Comparison of ENCODE assay signal across 1 cellular context in genomic region chr4:68797048-68797447, GRCh38.
TF ChIP-seq lines count a peak whose summit lies in the region.

No MANE protein-coding gene starts in this region.

TF ChIP-seq in liver, 16 proteins besides CTCF, POLR2A, EP300 and RAD21 (continued from another document):
- TF ChIP-seq, protein P1, sequence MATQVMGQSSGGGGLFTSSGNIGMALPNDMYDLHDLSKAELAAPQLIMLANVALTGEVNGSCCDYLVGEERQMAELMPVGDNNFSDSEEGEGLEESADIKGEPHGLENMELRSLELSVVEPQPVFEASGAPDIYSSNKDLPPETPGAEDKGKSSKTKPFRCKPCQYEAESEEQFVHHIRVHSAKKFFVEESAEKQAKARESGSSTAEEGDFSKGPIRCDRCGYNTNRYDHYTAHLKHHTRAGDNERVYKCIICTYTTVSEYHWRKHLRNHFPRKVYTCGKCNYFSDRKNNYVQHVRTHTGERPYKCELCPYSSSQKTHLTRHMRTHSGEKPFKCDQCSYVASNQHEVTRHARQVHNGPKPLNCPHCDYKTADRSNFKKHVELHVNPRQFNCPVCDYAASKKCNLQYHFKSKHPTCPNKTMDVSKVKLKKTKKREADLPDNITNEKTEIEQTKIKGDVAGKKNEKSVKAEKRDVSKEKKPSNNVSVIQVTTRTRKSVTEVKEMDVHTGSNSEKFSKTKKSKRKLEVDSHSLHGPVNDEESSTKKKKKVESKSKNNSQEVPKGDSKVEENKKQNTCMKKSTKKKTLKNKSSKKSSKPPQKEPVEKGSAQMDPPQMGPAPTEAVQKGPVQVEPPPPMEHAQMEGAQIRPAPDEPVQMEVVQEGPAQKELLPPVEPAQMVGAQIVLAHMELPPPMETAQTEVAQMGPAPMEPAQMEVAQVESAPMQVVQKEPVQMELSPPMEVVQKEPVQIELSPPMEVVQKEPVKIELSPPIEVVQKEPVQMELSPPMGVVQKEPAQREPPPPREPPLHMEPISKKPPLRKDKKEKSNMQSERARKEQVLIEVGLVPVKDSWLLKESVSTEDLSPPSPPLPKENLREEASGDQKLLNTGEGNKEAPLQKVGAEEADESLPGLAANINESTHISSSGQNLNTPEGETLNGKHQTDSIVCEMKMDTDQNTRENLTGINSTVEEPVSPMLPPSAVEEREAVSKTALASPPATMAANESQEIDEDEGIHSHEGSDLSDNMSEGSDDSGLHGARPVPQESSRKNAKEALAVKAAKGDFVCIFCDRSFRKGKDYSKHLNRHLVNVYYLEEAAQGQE (IDR thresholded peaks at IDR 0.05) = peak; percentile 53
- TF ChIP-seq, protein P2, sequence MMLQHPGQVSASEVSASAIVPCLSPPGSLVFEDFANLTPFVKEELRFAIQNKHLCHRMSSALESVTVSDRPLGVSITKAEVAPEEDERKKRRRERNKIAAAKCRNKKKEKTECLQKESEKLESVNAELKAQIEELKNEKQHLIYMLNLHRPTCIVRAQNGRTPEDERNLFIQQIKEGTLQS (IDR thresholded peaks at IDR 0.05) = peak; percentile 71
- peak in 1 of 2 donors; percentile 90 for TF ChIP-seq EGR1 (IDR thresholded peaks at IDR 0.05; ENCODE audit: low read depth in 2 of 2)
- TF ChIP-seq RXRA (IDR thresholded peaks at IDR 0.05) = peak; percentile 64 to 73
- no peak for TF ChIP-seq TAF1 (conservative IDR thresholded peaks at IDR 0.05)
- peak; percentile 68 for TF ChIP-seq YY1 (IDR thresholded peaks at IDR 0.05)
- TF ChIP-seq HNF4G (IDR thresholded peaks at IDR 0.05) = peak; percentile 78
- no peak for TF ChIP-seq FOXA1 (IDR thresholded peaks at IDR 0.05)
- TF ChIP-seq NR2F2 (IDR thresholded peaks at IDR 0.05) = no peak
- TF ChIP-seq SP1 (IDR thresholded peaks at IDR 0.05) = peak; percentile 75
- TF ChIP-seq MAX (IDR thresholded peaks at IDR 0.05) = peak; percentile 56
